ENCODE assay signal across 26 cellular contexts in genomic region chr17:73787036-73787720, GRCh38.
DNase-seq lines count a peak whose midpoint lies in the region; ATAC-seq and TF ChIP-seq lines count a peak whose summit lies in the region.
"Had no signal": no experiment of that assay in that cellular context is flagged by ENCODE, and none has a peak within 500 bp of the region (broad histone marks: within the 10 kb centered on the region; RNA-seq: fewer than 3 reads in every experiment).

No MANE protein-coding gene starts in this region.

- H4K8ac ChIP-seq in H9 (replicated peaks; ENCODE audit: insufficient read length, low read depth, low read length): no peak overlapping the region

- peak overlapping the region; percentile 44 to 85 (median 84); a peak in 3 of 7 replicates for H3K27ac Mint-ChIP-seq in H9
- H3K27ac Mint-ChIP-seq: activated CD8-positive, alpha-beta T cell treated with anti-CD3 and anti-CD28 coated beads, Interleukin-2, amount 10 ng/mL, durations not matched to agents 7 days and 5 days; activated naive CD4-positive, alpha-beta T cell treated with anti-CD3 and anti-CD28 coated beads, Interleukin-2, amount 10 ng/mL, durations not matched to agents 7 days and 5 days; CD4-positive, alpha-beta memory T cell; immature natural killer cell; stimulated activated memory B cell treated with anti-CD40 and anti-IgM and Interleukin-4, amounts not matched to agents 10 μg/mL and 1 μg/mL and 100 μg/mL, for 72 hours; T-cell had no signal

- H3K4me3 ChIP-seq in mucosa of stomach (ENCODE audit: low read length): peak overlapping the region; percentile 9
- H3K4me3 ChIP-seq: heart right ventricle, left ventricle myocardium inferior, PC-9, prostate gland, testis, uterus had no signal

- no peak overlapping the region for H2AK5ac ChIP-seq in H9 (ENCODE audit: insufficient read length, low read length)

- H4K91ac ChIP-seq in H9 (ENCODE audit: insufficient read length, low read depth, low read length): no peak overlapping the region

- H2BK15ac ChIP-seq in H9 (ENCODE audit: low read depth, low read length): no peak overlapping the region

- no peaks in the 10 kb centered on the region; a peak in 1 of 5 replicates for H3K9me3 Mint-ChIP-seq in H9
- H3K9me3 Mint-ChIP-seq: activated naive CD4-positive, alpha-beta T cell treated with anti-CD3 and anti-CD28 coated beads, Interleukin-2, amount 10 ng/mL, durations not matched to agents 7 days and 5 days; CD4-positive, alpha-beta memory T cell; central memory CD8-positive, alpha-beta T cell; immature natural killer cell; stimulated activated memory B cell treated with anti-CD40 and anti-IgM and Interleukin-4, amounts not matched to agents 10 μg/mL and 1 μg/mL and 100 μg/mL, for 72 hours; T-cell had no signal

- no peaks in the 10 kb centered on the region for H3K23me2 ChIP-seq in H9 (ENCODE audit: insufficient read length, low read depth, low read length, poor library complexity, severe bottlenecking)

- H3K4me1 Mint-ChIP-seq in H9: peaks cover 38 to 56% of the 10 kb centered on the region in 2 experiments
- H3K4me1 Mint-ChIP-seq: central memory CD8-positive, alpha-beta T cell had no signal

- no peak overlapping the region for H3K4ac ChIP-seq in H9 (ENCODE audit: low read depth, low read length)

- H4K5ac ChIP-seq in H9 (ENCODE audit: insufficient read length, low read depth, low read length): no peak overlapping the region

- no peak overlapping the region for H2BK120ac ChIP-seq in H9 (ENCODE audit: low read depth, low read length, poor library complexity, severe bottlenecking)

- no peak for TF ChIP-seq CTCF in H9 (conservative IDR thresholded peaks at IDR 0.05)

- ATAC-seq in HG02642 (IDR thresholded peaks at IDR 0.05; ENCODE audit: poor library complexity, unreplicated experiment): no peak
- ATAC-seq: activated CD8-positive, alpha-beta T cell treated with anti-CD3 and anti-CD28 coated beads, Interleukin-2, amount 10 ng/mL, durations not matched to agents 7 days and 5 days; stimulated activated memory B cell treated with anti-CD40 and anti-IgM and Interleukin-4, amounts not matched to agents 10 μg/mL and 1 μg/mL and 100 μg/mL, for 72 hours; T-cell had no signal

- no peaks in the 10 kb centered on the region for H3K36me3 Mint-ChIP-seq in H9 (ENCODE audit: insufficient read depth in 1 of 3, low read depth in 3 of 3)
- H3K36me3 Mint-ChIP-seq: activated naive CD4-positive, alpha-beta T cell treated with anti-CD3 and anti-CD28 coated beads, Interleukin-2, amount 10 ng/mL, durations not matched to agents 7 days and 5 days; CD4-positive, alpha-beta memory T cell; immature natural killer cell; stimulated activated memory B cell treated with anti-CD40 and anti-IgM and Interleukin-4, amounts not matched to agents 10 μg/mL and 1 μg/mL and 100 μg/mL, for 72 hours; T-cell had no signal

- no peak overlapping the region for H3K9ac ChIP-seq in H9 (ENCODE audit: extremely low read depth, insufficient read length, low read length)
- H3K9ac ChIP-seq in mucosa of stomach (ENCODE audit: low read length): no peak overlapping the region

- H3K9me3 ChIP-seq in H9 (ENCODE audit: control insufficient read depth, low read depth, low read length) (no peaks in the 10 kb centered on the region), mucosa of stomach (ENCODE audit: control insufficient read depth, low read length) (no peaks in the 10 kb centered on the region)
- H3K9me3 ChIP-seq: prostate gland, testis, uterus had no signal

- H3K79me2 ChIP-seq in H9 (ENCODE audit: insufficient read depth, low read length): no peaks in the 10 kb centered on the region

- H3K79me1 ChIP-seq in H9 (ENCODE audit: insufficient read depth, low read depth, low read length, poor library complexity, severe bottlenecking): no peaks in the 10 kb centered on the region

- H3K27me3 Mint-ChIP-seq in H9 (ENCODE audit: low read depth): peaks cover 40% of the 10 kb centered on the region

- no peaks in the 10 kb centered on the region for H3K27me3 ChIP-seq in H9 (ENCODE audit: insufficient read depth, low read length)
- peaks cover 4% of the 10 kb centered on the region for H3K27me3 ChIP-seq in mucosa of stomach (ENCODE audit: control insufficient read depth, insufficient read depth, low read length)
- H3K27me3 ChIP-seq: testis, uterus had no signal

- H3K23ac ChIP-seq in H9 (ENCODE audit: insufficient read length, low read depth, low read length): no peak overlapping the region

- peak overlapping the region; percentile 78 for H3K18ac ChIP-seq in H9 (ENCODE audit: insufficient read length, low read depth, low read length)

- H3K27ac ChIP-seq in H9 (ENCODE audit: insufficient read length, low read depth, low read length): no peak overlapping the region
- H3K27ac ChIP-seq: heart right ventricle, left ventricle myocardium inferior, PC-9, prostate gland, testis, uterus had no signal

- no peak overlapping the region for H2BK20ac ChIP-seq in H9 (ENCODE audit: low read depth, low read length, poor library complexity, severe bottlenecking)

- H3K14ac ChIP-seq in H9 (ENCODE audit: insufficient read depth, low read length): peak overlapping the region; percentile 51; the same call in 1 of the 2 replicates

- no peak overlapping the region for H2BK12ac ChIP-seq in H9 (ENCODE audit: insufficient read length, low read depth, low read length)

- no peak overlapping the region; a peak in 1 of 5 replicates for H3K4me3 Mint-ChIP-seq in H9
- H3K4me3 Mint-ChIP-seq: activated CD8-positive, alpha-beta T cell treated with anti-CD3 and anti-CD28 coated beads, Interleukin-2, amount 10 ng/mL, durations not matched to agents 7 days and 5 days; activated naive CD4-positive, alpha-beta T cell treated with anti-CD3 and anti-CD28 coated beads, Interleukin-2, amount 10 ng/mL, durations not matched to agents 7 days and 5 days; CD4-positive, alpha-beta memory T cell; central memory CD8-positive, alpha-beta T cell; immature natural killer cell; stimulated activated memory B cell treated with anti-CD40 and anti-IgM and Interleukin-4, amounts not matched to agents 10 μg/mL and 1 μg/mL and 100 μg/mL, for 72 hours; T-cell had no signal

- no peak overlapping the region for H3T11ph ChIP-seq in H9 (ENCODE audit: low read length)

- no peaks in the 10 kb centered on the region for H3K36me3 ChIP-seq in mucosa of stomach (ENCODE audit: control insufficient read depth, insufficient read depth, low read length)
- H3K36me3 ChIP-seq: heart right ventricle, left ventricle myocardium inferior, prostate gland, uterus had no signal

- no peak overlapping the region for H2BK5ac ChIP-seq in H9 (ENCODE audit: insufficient read length, low read length)

- DNase-seq in DMS153 (lab: John Stamatoyannopoulos, UW) (peak; percentile 19), H9 (no peak), NCI-H774 (lab: John Stamatoyannopoulos, UW) (peak; percentile 30), putamen (ENCODE audit: low spot score) (no peak), NCI-H1092 (lab: John Stamatoyannopoulos, UW) (no peak)
- DNase-seq: activated CD4-positive, alpha-beta T cell treated with anti-CD3 and anti-CD28 coated beads for 1 hour; activated CD8-positive, alpha-beta T cell treated with anti-CD3 and anti-CD28 coated beads, Interleukin-2, amount 10 ng/mL, durations not matched to agents 7 days and 5 days; activated naive CD4-positive, alpha-beta T cell treated with anti-CD3 and anti-CD28 coated beads, Interleukin-2, amount 10 ng/mL, durations not matched to agents 7 days and 5 days; CD4-positive, alpha-beta memory T cell; GF-D8; heart right ventricle; immature natural killer cell; KG1; left ventricle myocardium inferior; midbrain; NCI-H2029; PC-9; stimulated activated CD4-positive, alpha-beta T cell treated with anti-CD3 and anti-CD28 coated beads, Interleukin-1b, Interleukin-23, amount 100 ng/mL, for 48 hours; T-cell; uterus had no signal

- peak overlapping the region; percentile 72 for H2AFZ ChIP-seq in H9 (ENCODE audit: low read length)
- H2AFZ ChIP-seq: PC-9 had no signal

- WGBS in H9 (ENCODE audit: extremely low coverage, insufficient read length, low lambda C conversion rate): no CpG with 5 or more reads among the region's 12 CpGs

- H3K56ac ChIP-seq in H9 (ENCODE audit: insufficient read length, low read depth, low read length): no peak overlapping the region

- no peak overlapping the region for H3K4me2 ChIP-seq in H9 (ENCODE audit: insufficient read depth, insufficient read length, low read length)
- H3K4me2 ChIP-seq: PC-9 had no signal

- H3K4me1 ChIP-seq in H9 (ENCODE audit: insufficient read depth, low read length) (peaks cover 7% of the 10 kb centered on the region; the same call in 1 of the 2 replicates), mucosa of stomach (ENCODE audit: control insufficient read depth, insufficient read depth, low read length) (peaks cover 38% of the 10 kb centered on the region)
- H3K4me1 ChIP-seq: prostate gland, testis, uterus had no signal

- H4K20me1 ChIP-seq in H9 (ENCODE audit: control insufficient read depth, insufficient read depth, insufficient read length): no peaks in the 10 kb centered on the region

Comparison
In these comparisons a context has a peak if more than half of its experiments do, and no peak if none do; other contexts are left out.
1. DNase-seq: peak in DMS153 (single experiment) and NCI-H774 (single experiment); none in H9 (single experiment), putamen (single experiment) and NCI-H1092 (single experiment).